17 cellular contexts compared by ENCODE assay signal in the genomic region with DNA sequence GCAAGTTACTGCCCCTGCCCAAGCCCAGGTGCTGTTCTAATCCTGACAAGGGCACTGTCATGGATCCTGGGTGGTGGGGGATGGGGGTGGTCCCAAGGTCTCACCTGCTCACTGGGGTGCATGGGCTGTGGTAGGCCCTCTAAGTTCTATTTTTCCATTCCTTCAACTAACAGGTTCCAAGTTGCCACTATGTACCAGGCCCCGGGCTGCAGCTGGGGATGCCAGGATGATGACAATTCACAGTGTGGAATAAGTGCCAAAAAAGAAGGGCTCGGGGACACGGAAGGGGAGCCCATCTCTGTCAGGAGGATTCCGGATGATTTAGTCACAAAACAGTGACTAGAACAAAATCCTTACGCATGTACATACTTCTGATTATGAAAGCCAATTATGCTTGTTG.
DNase-seq lines count a peak whose midpoint lies in the region; ATAC-seq, FAIRE-seq and TF ChIP-seq lines count a peak whose summit lies in the region.
"Had no signal": no experiment of that assay in that cellular context is flagged by ENCODE, and none has a peak within 500 bp of the region (broad histone marks: within the 10 kb centered on the region; RNA-seq: fewer than 3 reads in every experiment).

No MANE protein-coding gene starts in this region.

- peak; percentile 34 for DNase-seq in Daoy (ENCODE audit: low read depth)
- peak; percentile 65 for DNase-seq in HPDE6-E6E7 (ENCODE audit: extremely low spot score)
- peak; percentile 67 for DNase-seq in bronchial epithelial cell (ENCODE audit: low read depth)
- peak; percentile 35 for DNase-seq in lower lobe of right lung
- no peak for DNase-seq in activated CD8-positive, alpha-beta memory T cell treated with anti-CD3 and anti-CD28 coated beads, Interleukin-2, amount 10 ng/mL, durations not matched to agents 7 days and 5 days
- no peak for DNase-seq in activated CD4-positive, alpha-beta memory T cell treated with anti-CD3 and anti-CD28 coated beads, Interleukin-2, amount 10 ng/mL, durations not matched to agents 7 days and 5 days
- no peak for DNase-seq in NCI-H2171 treated with DMSO at 0.1 percent for 48 hours (lab: John Stamatoyannopoulos, UW)
- DNase-seq: activated gamma-delta T cell treated with Interleukin-2 at 50 U/mL for 16 hours; BE2C; DMS 273 treated with DMSO at 0.1 percent for 48 hours; MG63; naive thymus-derived CD8-positive, alpha-beta T cell; NCI-H2029 treated with DMSO at 0.1 percent for 48 hours; NCI-H524 had no signal

- H3K27me3 ChIP-seq in bronchial epithelial cell (ENCODE audit: control insufficient read depth, insufficient read depth, low read length): peaks cover 3% of the 10 kb centered on the region
- H3K27me3 ChIP-seq in lower lobe of right lung (ENCODE audit: low read depth): no peaks in the 10 kb centered on the region
- H3K27me3 ChIP-seq: BE2C, dorsolateral prefrontal cortex, MG63 had no signal

- CTCF ChIA-PET in activated CD8-positive, alpha-beta memory T cell treated with anti-CD3 and anti-CD28 coated beads, Interleukin-2, amount 10 ng/mL, durations not matched to agents 7 days and 5 days (lab: Charles Lee): interaction anchor here (0.6 to 2.6 kb wide), 5 partner anchors 9 to 315 kb away, joined by 3 to 11 read pairs (median 3); no protein-coding TSS in a partner anchor
- CTCF ChIA-PET in activated CD4-positive, alpha-beta memory T cell treated with anti-CD3 and anti-CD28 coated beads, Interleukin-2, amount 10 ng/mL, durations not matched to agents 7 days and 5 days (lab: Charles Lee): interaction anchor here (0.6 to 1.3 kb wide), 7 partner anchors 16 to 1137 kb away, joined by 3 to 5 read pairs (median 4); no protein-coding TSS in a partner anchor

- no peak overlapping the region for H3K4me3 Mint-ChIP-seq in activated CD8-positive, alpha-beta memory T cell treated with anti-CD3 and anti-CD28 coated beads, Interleukin-2, amount 10 ng/mL, durations not matched to agents 7 days and 5 days
- no peak overlapping the region for H3K4me3 Mint-ChIP-seq in activated CD4-positive, alpha-beta memory T cell treated with anti-CD3 and anti-CD28 coated beads, Interleukin-2, amount 10 ng/mL, durations not matched to agents 7 days and 5 days

- H3K4me1 ChIP-seq in lower lobe of right lung: peaks cover 8% of the 10 kb centered on the region
- H3K4me1 ChIP-seq: BE2C had no signal

- H3K4me1 Mint-ChIP-seq in activated CD8-positive, alpha-beta memory T cell treated with anti-CD3 and anti-CD28 coated beads, Interleukin-2, amount 10 ng/mL, durations not matched to agents 7 days and 5 days: peaks cover 16% of the 10 kb centered on the region
- H3K4me1 Mint-ChIP-seq in activated CD4-positive, alpha-beta memory T cell treated with anti-CD3 and anti-CD28 coated beads, Interleukin-2, amount 10 ng/mL, durations not matched to agents 7 days and 5 days: peaks cover 17% of the 10 kb centered on the region

- H3K27me3 Mint-ChIP-seq in activated CD8-positive, alpha-beta memory T cell treated with anti-CD3 and anti-CD28 coated beads, Interleukin-2, amount 10 ng/mL, durations not matched to agents 7 days and 5 days: peaks cover 3% of the 10 kb centered on the region
- peaks cover 3% of the 10 kb centered on the region for H3K27me3 Mint-ChIP-seq in activated CD4-positive, alpha-beta memory T cell treated with anti-CD3 and anti-CD28 coated beads, Interleukin-2, amount 10 ng/mL, durations not matched to agents 7 days and 5 days
- H3K27me3 Mint-ChIP-seq: naive thymus-derived CD8-positive, alpha-beta T cell had no signal

- H3K36me3 ChIP-seq in bronchial epithelial cell (ENCODE audit: control insufficient read depth, insufficient read depth, low read length): no peaks in the 10 kb centered on the region
- H3K36me3 ChIP-seq in lower lobe of right lung: no peaks in the 10 kb centered on the region
- H3K36me3 ChIP-seq: BE2C, MG63 had no signal

- no peak overlapping the region for H3K27ac ChIP-seq in lower lobe of right lung
- H3K27ac ChIP-seq: dorsolateral prefrontal cortex, VCaP had no signal

- no peaks in the 10 kb centered on the region for H3K36me3 Mint-ChIP-seq in activated CD8-positive, alpha-beta memory T cell treated with anti-CD3 and anti-CD28 coated beads, Interleukin-2, amount 10 ng/mL, durations not matched to agents 7 days and 5 days
- H3K36me3 Mint-ChIP-seq in activated CD4-positive, alpha-beta memory T cell treated with anti-CD3 and anti-CD28 coated beads, Interleukin-2, amount 10 ng/mL, durations not matched to agents 7 days and 5 days (ENCODE audit: low read depth): no peaks in the 10 kb centered on the region

- H3K4me3 ChIP-seq in bronchial epithelial cell (ENCODE audit: low read depth, low read length) (no peak overlapping the region), lower lobe of right lung (no peak overlapping the region)
- H3K4me3 ChIP-seq: dorsolateral prefrontal cortex, MG63 had no signal

- TF ChIP-seq CTCF in bronchial epithelial cell (IDR thresholded peaks at IDR 0.05; ENCODE audit: insufficient read depth, low read length, severe bottlenecking) (no peak), lower lobe of right lung (IDR thresholded peaks at IDR 0.05) (no peak)

- intact Hi-C loops in lower lobe of right lung (cut with DNase I): no loop called here

- no peak for ATAC-seq in lower lobe of right lung
- no peak for ATAC-seq in activated CD8-positive, alpha-beta memory T cell treated with anti-CD3 and anti-CD28 coated beads, Interleukin-2, amount 10 ng/mL, durations not matched to agents 7 days and 5 days
- no peak for ATAC-seq in GM21390 (IDR thresholded peaks at IDR 0.05; ENCODE audit: unreplicated experiment)
- ATAC-seq: naive thymus-derived CD8-positive, alpha-beta T cell had no signal

- H3K9me3 ChIP-seq in lower lobe of right lung: no peaks in the 10 kb centered on the region
- H3K9me3 ChIP-seq: BE2C had no signal

- FAIRE-seq in bronchial epithelial cell (lab: Jason Lieb, UNC): no peak

- POLR2A ChIA-PET in activated CD4-positive, alpha-beta memory T cell treated with anti-CD3 and anti-CD28 coated beads, Interleukin-2, amount 10 ng/mL, durations not matched to agents 7 days and 5 days (lab: Charles Lee): no interaction called here

- no peaks in the 10 kb centered on the region for H3K9me3 Mint-ChIP-seq in activated CD8-positive, alpha-beta memory T cell treated with anti-CD3 and anti-CD28 coated beads, Interleukin-2, amount 10 ng/mL, durations not matched to agents 7 days and 5 days (ENCODE audit: low read depth)
- no peaks in the 10 kb centered on the region for H3K9me3 Mint-ChIP-seq in activated CD4-positive, alpha-beta memory T cell treated with anti-CD3 and anti-CD28 coated beads, Interleukin-2, amount 10 ng/mL, durations not matched to agents 7 days and 5 days
- H3K9me3 Mint-ChIP-seq: naive thymus-derived CD8-positive, alpha-beta T cell had no signal

- H3K27ac Mint-ChIP-seq in activated CD8-positive, alpha-beta memory T cell treated with anti-CD3 and anti-CD28 coated beads, Interleukin-2, amount 10 ng/mL, durations not matched to agents 7 days and 5 days: no peak overlapping the region
- no peak overlapping the region for H3K27ac Mint-ChIP-seq in activated CD4-positive, alpha-beta memory T cell treated with anti-CD3 and anti-CD28 coated beads, Interleukin-2, amount 10 ng/mL, durations not matched to agents 7 days and 5 days

Comparison
In these comparisons a context has a peak if more than half of its experiments do, and no peak if none do; other contexts are left out.
1. DNase-seq: peak in Daoy (single experiment), HPDE6-E6E7 (single experiment), bronchial epithelial cell (single experiment) and lower lobe of right lung (single experiment); none in activated CD8-positive, alpha-beta memory T cell treated with anti-CD3 and anti-CD28 coated beads, Interleukin-2, amount 10 ng/mL, durations not matched to agents 7 days and 5 days (single experiment), activated CD4-positive, alpha-beta memory T cell treated with anti-CD3 and anti-CD28 coated beads, Interleukin-2, amount 10 ng/mL, durations not matched to agents 7 days and 5 days (single experiment) and NCI-H2171 treated with DMSO at 0.1 percent for 48 hours (single experiment).